18 cellular contexts compared by ENCODE assay signal in the genomic region with DNA sequence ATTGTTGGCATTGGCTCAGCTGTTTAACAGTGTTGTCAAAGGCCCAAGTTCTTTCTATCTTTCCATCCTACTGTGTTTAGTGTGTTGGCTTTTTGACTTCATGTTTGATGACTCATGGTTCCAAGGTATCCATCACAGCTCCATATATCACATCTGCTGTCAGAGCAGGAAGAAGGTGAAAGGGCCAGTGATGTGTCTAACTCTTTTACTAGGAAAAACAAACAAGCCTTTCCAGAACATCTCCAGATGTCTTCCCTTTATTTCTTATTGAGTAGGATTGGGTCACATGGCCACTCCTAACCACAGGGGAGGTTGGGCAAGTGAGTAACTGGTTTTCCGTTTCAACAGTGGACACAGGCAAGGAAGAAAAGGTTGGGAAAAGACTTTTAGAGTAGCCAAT.
DNase-seq lines count a peak whose midpoint lies in the region; ATAC-seq and TF ChIP-seq lines count a peak whose summit lies in the region.
"Had no signal": no experiment of that assay in that cellular context is flagged by ENCODE, and none has a peak within 500 bp of the region (broad histone marks: within the 10 kb centered on the region; RNA-seq: fewer than 3 reads in every experiment).

No MANE protein-coding gene starts in this region.

- DNase-seq in DMS53 treated with DMSO at 0.1 percent for 48 hours (lab: John Stamatoyannopoulos, UW; ENCODE audit: unreplicated experiment) (peak; percentile 44), LHCN-M2 (ENCODE audit: low read depth) (peak; percentile 72), epithelial cell of esophagus (ENCODE audit: low read depth) (peak; percentile 43), nephron progenitor cell (no peak), NCI-H774 (lab: John Stamatoyannopoulos, UW) (no peak), GM23338 (ENCODE audit: low spot score) (no peak)
- DNase-seq: activated CD8-positive, alpha-beta memory T cell treated with anti-CD3 and anti-CD28 coated beads for 24 hours; activated naive CD4-positive, alpha-beta T cell treated with Interleukin-2 at 50 U/mL for 16 hours; CD8-positive, alpha-beta T cell; cerebellar nuclear complex; glutamatergic neuron; lower lobe of right lung; stimulated activated naive CD8-positive, alpha-beta T cell treated with anti-CD3 and anti-CD28 coated beads, Interleukin-15, Interleukin-2, amounts not matched to agents 100 U/mL and 50 U/mL, for 24 hours had no signal

- ATAC-seq in HG02588 (IDR thresholded peaks at IDR 0.05; ENCODE audit: unreplicated experiment) (no peak), GM23338 (no peak), GM21576 (IDR thresholded peaks at IDR 0.05; ENCODE audit: unreplicated experiment) (no peak)
- ATAC-seq: CD8-positive, alpha-beta T cell; lower lobe of right lung; Panc1; stimulated activated naive CD8-positive, alpha-beta T cell treated with anti-CD3 and anti-CD28 coated beads, Interleukin-15, Interleukin-2, amounts not matched to agents 100 U/mL and 50 U/mL, for 24 hours had no signal

- no peaks in the 10 kb centered on the region for H3K36me3 Mint-ChIP-seq in nephron progenitor cell (ENCODE audit: low read depth)
- H3K36me3 Mint-ChIP-seq in GM23338 (ENCODE audit: low read depth), result no peaks in the 10 kb centered on the region
- H3K36me3 Mint-ChIP-seq: CD8-positive, alpha-beta T cell had no signal

- no peaks in the 10 kb centered on the region for H3F3A ChIP-seq in GM23338 (replicated peaks; ENCODE audit: low read depth)

- H3K27ac Mint-ChIP-seq in nephron progenitor cell (peak overlapping the region; percentile 55), GM23338 (no peak overlapping the region)
- H3K27ac Mint-ChIP-seq: CD8-positive, alpha-beta T cell had no signal

- H3K4me1 ChIP-seq in GM23338 (ENCODE audit: insufficient read depth), result peaks cover 6% of the 10 kb centered on the region
- H3K4me1 ChIP-seq: HAP-1, lower lobe of right lung, parathyroid adenoma had no signal

- H3K9me3 Mint-ChIP-seq in nephron progenitor cell, result no peaks in the 10 kb centered on the region
- no peaks in the 10 kb centered on the region for H3K9me3 Mint-ChIP-seq in GM23338
- H3K9me3 Mint-ChIP-seq: CD8-positive, alpha-beta T cell had no signal

- H3K4me1 Mint-ChIP-seq in nephron progenitor cell (peaks cover 35% of the 10 kb centered on the region), GM23338 (peaks cover 9% of the 10 kb centered on the region; the same call in 2 of the 3 replicates)

- H3K9me2 ChIP-seq in GM23338 (ENCODE audit: insufficient read depth), result no peaks in the 10 kb centered on the region

- H3K27me3 Mint-ChIP-seq in nephron progenitor cell (ENCODE audit: low read depth, poor library complexity), result peaks cover 4% of the 10 kb centered on the region
- H3K27me3 Mint-ChIP-seq in GM23338 (ENCODE audit: insufficient read depth, low read depth, poor library complexity), result no peaks in the 10 kb centered on the region

- H3K4me3 Mint-ChIP-seq in nephron progenitor cell, result no peak overlapping the region
- H3K4me3 Mint-ChIP-seq in GM23338, result no peak overlapping the region
- H3K4me3 Mint-ChIP-seq: CD8-positive, alpha-beta T cell had no signal

- TF ChIP-seq CTCF in epithelial cell of esophagus (IDR thresholded peaks at IDR 0.05; ENCODE audit: insufficient read depth, low read depth, low read length, missing control alignments), result no peak
- TF ChIP-seq CTCF in nephron progenitor cell (IDR thresholded peaks at IDR 0.05), result no peak
- TF ChIP-seq CTCF in GM23338 (conservative IDR thresholded peaks at IDR 0.05; ENCODE audit: low read depth in 2 of 2), result no peak

- no peaks in the 10 kb centered on the region for H3K36me3 ChIP-seq in GM23338 (ENCODE audit: insufficient read depth)
- H3K36me3 ChIP-seq: HAP-1, lower lobe of right lung had no signal

- H3K27ac ChIP-seq in GM23338 (ENCODE audit: low read depth), result no peak overlapping the region
- H3K27ac ChIP-seq: lower lobe of right lung, parathyroid adenoma had no signal

- H3K4me3 ChIP-seq in epithelial cell of esophagus (ENCODE audit: low read length) (no peak overlapping the region), GM23338 (no peak overlapping the region)
- H3K4me3 ChIP-seq: HAP-1, lower lobe of right lung had no signal

- H3K4me2 ChIP-seq in GM23338, result no peak overlapping the region

- no peak overlapping the region for H2AFZ ChIP-seq in GM23338
- H2AFZ ChIP-seq: parathyroid adenoma had no signal

- H3K27me3 ChIP-seq in GM23338 (ENCODE audit: insufficient read depth), result no peaks in the 10 kb centered on the region

- H4K20me1 ChIP-seq in GM23338 (replicated peaks; ENCODE audit: insufficient read depth), result no peaks in the 10 kb centered on the region

- H3K79me2 ChIP-seq in GM23338 (replicated peaks; ENCODE audit: insufficient read depth), result no peaks in the 10 kb centered on the region
- H3K79me2 ChIP-seq: parathyroid adenoma had no signal

TF ChIP-seq in GM23338, 12 proteins besides CTCF, POLR2A, EP300 and RAD21 (continues in another document):
- TF ChIP-seq ZNF114 (CRISPR knock-in tag; IDR thresholded peaks at IDR 0.05), result no peak
- TF ChIP-seq, protein P1, sequence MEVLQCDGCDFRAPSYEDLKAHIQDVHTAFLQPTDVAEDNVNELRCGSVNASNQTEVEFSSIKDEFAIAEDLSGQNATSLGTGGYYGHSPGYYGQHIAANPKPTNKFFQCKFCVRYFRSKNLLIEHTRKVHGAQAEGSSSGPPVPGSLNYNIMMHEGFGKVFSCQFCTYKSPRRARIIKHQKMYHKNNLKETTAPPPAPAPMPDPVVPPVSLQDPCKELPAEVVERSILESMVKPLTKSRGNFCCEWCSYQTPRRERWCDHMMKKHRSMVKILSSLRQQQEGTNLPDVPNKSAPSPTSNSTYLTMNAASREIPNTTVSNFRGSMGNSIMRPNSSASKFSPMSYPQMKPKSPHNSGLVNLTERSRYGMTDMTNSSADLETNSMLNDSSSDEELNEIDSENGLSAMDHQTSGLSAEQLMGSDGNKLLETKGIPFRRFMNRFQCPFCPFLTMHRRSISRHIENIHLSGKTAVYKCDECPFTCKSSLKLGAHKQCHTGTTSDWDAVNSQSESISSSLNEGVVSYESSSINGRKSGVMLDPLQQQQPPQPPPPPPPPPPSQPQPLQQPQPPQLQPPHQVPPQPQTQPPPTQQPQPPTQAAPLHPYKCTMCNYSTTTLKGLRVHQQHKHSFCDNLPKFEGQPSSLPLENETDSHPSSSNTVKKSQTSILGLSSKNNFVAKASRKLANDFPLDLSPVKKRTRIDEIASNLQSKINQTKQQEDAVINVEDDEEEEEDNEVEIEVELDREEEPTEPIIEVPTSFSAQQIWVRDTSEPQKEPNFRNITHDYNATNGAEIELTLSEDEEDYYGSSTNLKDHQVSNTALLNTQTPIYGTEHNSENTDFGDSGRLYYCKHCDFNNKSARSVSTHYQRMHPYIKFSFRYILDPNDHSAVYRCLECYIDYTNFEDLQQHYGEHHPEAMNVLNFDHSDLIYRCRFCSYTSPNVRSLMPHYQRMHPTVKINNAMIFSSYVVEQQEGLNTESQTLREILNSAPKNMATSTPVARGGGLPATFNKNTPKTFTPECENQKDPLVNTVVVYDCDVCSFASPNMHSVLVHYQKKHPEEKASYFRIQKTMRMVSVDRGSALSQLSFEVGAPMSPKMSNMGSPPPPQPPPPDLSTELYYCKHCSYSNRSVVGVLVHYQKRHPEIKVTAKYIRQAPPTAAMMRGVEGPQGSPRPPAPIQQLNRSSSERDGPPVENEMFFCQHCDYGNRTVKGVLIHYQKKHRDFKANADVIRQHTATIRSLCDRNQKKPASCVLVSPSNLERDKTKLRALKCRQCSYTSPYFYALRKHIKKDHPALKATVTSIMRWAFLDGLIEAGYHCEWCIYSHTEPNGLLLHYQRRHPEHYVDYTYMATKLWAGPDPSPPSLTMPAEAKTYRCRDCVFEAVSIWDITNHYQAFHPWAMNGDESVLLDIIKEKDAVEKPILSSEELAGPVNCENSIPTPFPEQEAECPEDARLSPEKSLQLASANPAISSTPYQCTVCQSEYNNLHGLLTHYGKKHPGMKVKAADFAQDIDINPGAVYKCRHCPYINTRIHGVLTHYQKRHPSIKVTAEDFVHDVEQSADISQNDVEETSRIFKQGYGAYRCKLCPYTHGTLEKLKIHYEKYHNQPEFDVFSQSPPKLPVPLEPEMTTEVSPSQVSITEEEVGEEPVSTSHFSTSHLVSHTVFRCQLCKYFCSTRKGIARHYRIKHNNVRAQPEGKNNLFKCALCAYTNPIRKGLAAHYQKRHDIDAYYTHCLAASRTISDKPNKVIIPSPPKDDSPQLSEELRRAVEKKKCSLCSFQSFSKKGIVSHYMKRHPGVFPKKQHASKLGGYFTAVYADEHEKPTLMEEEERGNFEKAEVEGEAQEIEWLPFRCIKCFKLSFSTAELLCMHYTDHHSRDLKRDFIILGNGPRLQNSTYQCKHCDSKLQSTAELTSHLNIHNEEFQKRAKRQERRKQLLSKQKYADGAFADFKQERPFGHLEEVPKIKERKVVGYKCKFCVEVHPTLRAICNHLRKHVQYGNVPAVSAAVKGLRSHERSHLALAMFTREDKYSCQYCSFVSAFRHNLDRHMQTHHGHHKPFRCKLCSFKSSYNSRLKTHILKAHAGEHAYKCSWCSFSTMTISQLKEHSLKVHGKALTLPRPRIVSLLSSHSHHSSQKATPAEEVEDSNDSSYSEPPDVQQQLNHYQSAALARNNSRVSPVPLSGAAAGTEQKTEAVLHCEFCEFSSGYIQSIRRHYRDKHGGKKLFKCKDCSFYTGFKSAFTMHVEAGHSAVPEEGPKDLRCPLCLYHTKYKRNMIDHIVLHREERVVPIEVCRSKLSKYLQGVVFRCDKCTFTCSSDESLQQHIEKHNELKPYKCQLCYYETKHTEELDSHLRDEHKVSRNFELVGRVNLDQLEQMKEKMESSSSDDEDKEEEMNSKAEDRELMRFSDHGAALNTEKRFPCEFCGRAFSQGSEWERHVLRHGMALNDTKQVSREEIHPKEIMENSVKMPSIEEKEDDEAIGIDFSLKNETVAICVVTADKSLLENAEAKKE (CRISPR knock-in tag; IDR thresholded peaks at IDR 0.05), result no peak

Comparison
In these comparisons a context has a peak if more than half of its experiments do, and no peak if none do; other contexts are left out.
1. DNase-seq: peak in DMS53 treated with DMSO at 0.1 percent for 48 hours (single experiment), LHCN-M2 (single experiment) and epithelial cell of esophagus (single experiment); none in nephron progenitor cell (single experiment), NCI-H774 (single experiment) and GM23338 (single experiment).